Comparison of ENCODE assay signal across 8 cellular contexts in the genomic region with DNA sequence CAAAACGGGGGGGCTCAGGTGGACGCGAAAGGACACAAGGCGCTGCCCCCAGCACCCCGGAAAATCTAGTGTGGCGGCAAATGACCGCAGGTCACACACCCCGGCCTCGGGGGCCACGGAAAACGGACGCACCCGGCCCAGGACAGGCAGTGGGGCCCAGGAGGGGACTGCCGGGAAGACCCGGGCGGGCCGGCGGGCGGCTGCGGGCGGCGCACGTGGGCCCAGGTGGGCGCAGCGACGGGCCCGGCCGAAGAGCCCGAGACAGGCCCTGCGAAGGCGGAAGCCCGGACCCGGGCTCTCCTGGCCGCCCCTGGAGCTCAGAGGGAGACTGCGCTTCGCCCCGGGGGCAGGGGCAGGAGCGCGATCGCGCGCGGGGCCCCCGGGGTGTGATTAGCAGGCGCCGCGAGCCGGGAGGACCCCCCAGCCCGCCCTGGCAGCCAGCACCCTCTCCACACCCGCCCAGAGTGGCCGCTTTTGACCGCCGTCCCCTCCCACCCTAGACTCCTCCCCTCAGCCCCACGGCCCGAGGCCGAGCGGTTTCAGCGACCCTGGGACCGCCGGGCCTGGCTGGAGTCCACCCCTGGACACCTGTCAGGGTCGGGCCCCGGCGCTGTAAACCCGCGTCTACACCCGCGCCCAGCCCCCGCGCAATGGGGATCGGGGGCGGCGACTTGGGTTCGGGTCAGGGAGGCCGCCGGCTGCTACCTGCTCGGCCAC. TPM values are rescaled to one million over a fixed set of nuclear protein-coding genes. Genes with fewer than 3 reads are reported as not detected.
DNase-seq lines count a peak whose midpoint lies in the region; ATAC-seq and TF ChIP-seq lines count a peak whose summit lies in the region.

No MANE protein-coding gene starts in this region.

- no peak for TF ChIP-seq CTCF in dorsolateral prefrontal cortex (IDR thresholded peaks at IDR 0.05 in 54 of 56, conservative IDR thresholded peaks at IDR 0.05 in 2 of 56; ENCODE audit: low read depth in 1 of 56, partially characterized antibody in 56 of 56)
- no peak for TF ChIP-seq CTCF in thyroid gland (IDR thresholded peaks at IDR 0.05)

- no peak overlapping the region for H4K91ac ChIP-seq in mesenchymal stem cell (ENCODE audit: low read length)

- H3K9me3 ChIP-seq in mesenchymal stem cell (ENCODE audit: control insufficient read depth, low read length) = no peaks in the 10 kb centered on the region
- H3K9me3 ChIP-seq in thyroid gland = no peaks in the 10 kb centered on the region

- peak overlapping the region in 1 of 2 experiments; percentile 77 for H2BK12ac ChIP-seq in mesenchymal stem cell (ENCODE audit: low read length in 2 of 2)

- H3K27ac ChIP-seq in dorsolateral prefrontal cortex (peak overlapping the region in 55 of 59 donors; percentile 17 to 93 (median 80)), mesenchymal stem cell (ENCODE audit: low read length, poor library complexity, severe bottlenecking) (no peak overlapping the region), thyroid gland (peak overlapping the region; percentile 92 to 99 (median 99))

- H3K4me1 ChIP-seq in mesenchymal stem cell (ENCODE audit: control insufficient read depth, insufficient read depth, low read depth, low read length) (peaks cover 22% of the 10 kb centered on the region), thyroid gland (peaks cover 33 to 54% of the 10 kb centered on the region in 2 donors)

- H3K14ac ChIP-seq in mesenchymal stem cell (ENCODE audit: low read length in 2 of 2) = peak overlapping the region in 1 of 2 experiments; percentile 61

- under 1% methylated on average over 49 of the region's 76 CpGs for WGBS in mesenchymal stem cell
- WGBS in thyroid gland, 2 donors = 0% methylated on average over 9 of the region's 76 CpGs; no CpG with 5 or more reads in 1 of the 2 donors

- H3K4ac ChIP-seq in mesenchymal stem cell (ENCODE audit: low read depth in 1 of 2, low read length in 2 of 2) = peak overlapping the region; percentile 79 to 80

- intact Hi-C loops in dorsolateral prefrontal cortex (cut with DNase I) (loop anchor here in 1 of 2 donors (5.0 kb wide), 1 partner anchor 65 kb away; no protein-coding TSS in a partner anchor), thyroid gland (cut with DNase I) (loop anchor here (10.0 kb wide), 1 partner anchor 57 kb away; no protein-coding TSS in a partner anchor)

- H3K4me3 ChIP-seq in dorsolateral prefrontal cortex (peak overlapping the region; percentile 49 to 85 (median 73)), mesenchymal stem cell (ENCODE audit: insufficient read depth in 1 of 2, low read depth in 1 of 2, low read length in 2 of 2) (peak overlapping the region; percentile 84), thyroid gland (replicated peaks in 1 of 3) (peak overlapping the region; percentile 62 to 97 (median 90))

- peak overlapping the region; percentile 19 to 93 for H3K18ac ChIP-seq in mesenchymal stem cell (ENCODE audit: low read depth in 1 of 2, low read length in 2 of 2)

- H2BK120ac ChIP-seq in mesenchymal stem cell (ENCODE audit: low read depth, low read length) = peak overlapping the region; percentile 71

- H4K8ac ChIP-seq in mesenchymal stem cell (ENCODE audit: low read length) = peak overlapping the region; percentile 78

- peak overlapping the region; percentile 64 for H2AFZ ChIP-seq in mesenchymal stem cell (ENCODE audit: low read depth, low read length)

- peak overlapping the region; percentile 36 for H2BK5ac ChIP-seq in mesenchymal stem cell (ENCODE audit: low read depth, low read length, poor library complexity, severe bottlenecking)

- peaks cover 0 to 48% (median 8%) of the 10 kb centered on the region in 45 donors for H3K27me3 ChIP-seq in dorsolateral prefrontal cortex
- H3K27me3 ChIP-seq in mesenchymal stem cell (ENCODE audit: control insufficient read depth in 1 of 2, insufficient read depth in 1 of 2, low read length in 2 of 2) = no peaks in the 10 kb centered on the region
- no peaks in the 10 kb centered on the region for H3K27me3 ChIP-seq in thyroid gland

- peak overlapping the region in 1 of 2 experiments; percentile 83 for H3K23ac ChIP-seq in mesenchymal stem cell (ENCODE audit: low read length in 2 of 2)

- peaks cover 5% of the 10 kb centered on the region for H3K79me1 ChIP-seq in mesenchymal stem cell (replicated peaks; ENCODE audit: low read length, poor library complexity, severe bottlenecking)

- DNase-seq in D341Med (ENCODE audit: low spot score) = peak; percentile 56
- peak; percentile 23 for DNase-seq in T-helper 9 cell
- DNase-seq in dorsolateral prefrontal cortex = peak in 2 of 10 donors; percentile 33 to 55
- DNase-seq in mesenchymal stem cell = peak; percentile 45
- DNase-seq in thyroid gland = peak; percentile 71 to 74
- no peak for DNase-seq in SW480 (ENCODE audit: low spot score)

- H3K36me3 ChIP-seq in mesenchymal stem cell (ENCODE audit: control insufficient read depth in 1 of 2, insufficient read depth in 2 of 2, low read depth in 1 of 2, low read length in 2 of 2) (no peaks in the 10 kb centered on the region), thyroid gland (no peaks in the 10 kb centered on the region)

- H3K4me2 ChIP-seq in mesenchymal stem cell (ENCODE audit: low read length, poor library complexity, severe bottlenecking) = peak overlapping the region; percentile 98

- ATAC-seq in GM19463 (IDR thresholded peaks at IDR 0.05; ENCODE audit: unreplicated experiment) (peak; percentile 57), HG03520 (IDR thresholded peaks at IDR 0.05; ENCODE audit: unreplicated experiment) (peak; percentile 49)

- TF ChIP-seq POLR2A in thyroid gland (IDR thresholded peaks at IDR 0.05) = peak in 1 of 2 donors; percentile 67

- no peak overlapping the region for H2AK5ac ChIP-seq in mesenchymal stem cell (ENCODE audit: low read length, severe bottlenecking)

- peak overlapping the region; percentile 75 for H2BK15ac ChIP-seq in mesenchymal stem cell (ENCODE audit: low read depth, poor library complexity, severe bottlenecking)

- peak overlapping the region; percentile 85 for H3K9ac ChIP-seq in mesenchymal stem cell (ENCODE audit: low read length)

RNA-seq across cellular contexts. Expression of a gene that starts 0.8 kb away (rescaled TPM):
- total RNA-seq in dorsolateral prefrontal cortex = over 10,000 TPM in 20 of 120 experiments, 1,000 to 10,000 TPM in 99, 100 to 1,000 TPM in 1; 632 to 18,605 (median 5,065) TPM
- 7.6 TPM for polyA plus RNA-seq in mesenchymal stem cell (2013, experiment 1 of 2)
- polyA plus RNA-seq in mesenchymal stem cell (2013, experiment 2 of 2) = 8.8 TPM
- 10 to 100 TPM; 44.0 to 68.0 (median 60.2) TPM for total RNA-seq in thyroid gland

Comparison
In these comparisons a context has a peak if more than half of its experiments do, and no peak if none do; other contexts are left out.
1. RNA of a gene that starts 0.8 kb away (total RNA-seq): 632 to 18,605 TPM in dorsolateral prefrontal cortex; 44.0 to 68.0 TPM in thyroid gland; every median in the first group is over 4 times any median in the second.
2. Peak in every context shown above with its lines, with median percentiles within 50 percentile points of each other: H3K4me3 ChIP-seq.